In genomic region chr5:250396-250795, GRCh38 we compare ENCODE assay signal across 11 cellular contexts. TPM values are rescaled to one million over a fixed set of nuclear protein-coding genes. Genes with fewer than 3 reads are reported as not detected.
DNase-seq lines count a peak whose midpoint lies in the region; ATAC-seq and TF ChIP-seq lines count a peak whose summit lies in the region.
"Not testable (repeated sequence)": the region's sequence is repeated elsewhere in the genome, so short reads cannot be mapped to it uniquely, and the experiment has no call there.
"Had no signal": no experiment of that assay in that cellular context is flagged by ENCODE, and none has a peak within 500 bp of the region (broad histone marks: within the 10 kb centered on the region; RNA-seq: fewer than 3 reads in every experiment).

No MANE protein-coding gene starts in this region.

- peaks cover 10% of the 10 kb centered on the region for H3K36me3 ChIP-seq in CD4-positive, alpha-beta memory T cell (ENCODE audit: insufficient read depth, low read length)
- H3K36me3 ChIP-seq in RWPE2 (ENCODE audit: low read depth) (peaks cover 45% of the 10 kb centered on the region), heart right ventricle (peaks cover 0 to 98% (median 60%) of the 10 kb centered on the region in 9 donors)

- peaks cover 9 to 26% (median 19%) of the 10 kb centered on the region in 4 donors for H3K4me1 Mint-ChIP-seq in CD4-positive, alpha-beta memory T cell
- not testable (repeated sequence) for H3K4me1 Mint-ChIP-seq in activated CD8-positive, alpha-beta T cell treated with anti-CD3 and anti-CD28 coated beads, Interleukin-2, amount 10 ng/mL, durations not matched to agents 7 days and 5 days (ENCODE audit: low read depth)
- H3K4me1 Mint-ChIP-seq in natural killer cell = peaks cover 5 to 13% of the 10 kb centered on the region in 2 donors

- peak overlapping the region in 4 of 7 donors; percentile 3 to 53 (median 18) for H3K27ac Mint-ChIP-seq in CD4-positive, alpha-beta memory T cell
- peak overlapping the region; percentile 37 for H3K27ac Mint-ChIP-seq in activated CD8-positive, alpha-beta T cell treated with anti-CD3 and anti-CD28 coated beads, Interleukin-2, amount 10 ng/mL, durations not matched to agents 7 days and 5 days
- peak overlapping the region in 1 of 2 donors; percentile 25 for H3K27ac Mint-ChIP-seq in natural killer cell

- H3K9me3 ChIP-seq in CD4-positive, alpha-beta memory T cell (ENCODE audit: control insufficient read depth in 1 of 2, low read length in 2 of 2); RWPE2 (ENCODE audit: severe bottlenecking); heart right ventricle: not testable (repeated sequence)

- peak; percentile 24; the same call in 2 of the 3 replicates for ATAC-seq in RWPE2 (ENCODE audit: low read depth)
- not testable (repeated sequence) for ATAC-seq in activated CD8-positive, alpha-beta T cell treated with anti-CD3 and anti-CD28 coated beads, Interleukin-2, amount 10 ng/mL, durations not matched to agents 7 days and 5 days
- ATAC-seq in heart right ventricle = peak in 6 of 8 donors; percentile 33 to 87 (median 66)
- ATAC-seq in left colon = peak; percentile 9
- peak; percentile 86 to 95 (median 93) for ATAC-seq in natural killer cell

- not testable (repeated sequence) for TF ChIP-seq CTCF in RWPE2 (IDR thresholded peaks at IDR 0.05; ENCODE audit: poor library complexity, severe bottlenecking); heart right ventricle (IDR thresholded peaks at IDR 0.05); natural killer cell (IDR thresholded peaks at IDR 0.05)

- 60 to 79% methylated on average over 3 to 9 of the region's 9 CpGs for WGBS in heart right ventricle, 2 donors

- not testable (repeated sequence) for H3K9me3 Mint-ChIP-seq in CD4-positive, alpha-beta memory T cell; activated CD8-positive, alpha-beta T cell treated with anti-CD3 and anti-CD28 coated beads, Interleukin-2, amount 10 ng/mL, durations not matched to agents 7 days and 5 days (ENCODE audit: insufficient read depth); natural killer cell

- peaks cover 61 to 65% of the 10 kb centered on the region in 2 donors for H3K36me3 Mint-ChIP-seq in CD4-positive, alpha-beta memory T cell
- peaks cover 71% of the 10 kb centered on the region for H3K36me3 Mint-ChIP-seq in activated CD8-positive, alpha-beta T cell treated with anti-CD3 and anti-CD28 coated beads, Interleukin-2, amount 10 ng/mL, durations not matched to agents 7 days and 5 days (ENCODE audit: low read depth)
- peaks cover 13% of the 10 kb centered on the region for H3K36me3 Mint-ChIP-seq in natural killer cell

- peaks cover 12% of the 10 kb centered on the region for H3K4me1 ChIP-seq in CD4-positive, alpha-beta memory T cell (ENCODE audit: insufficient read depth, low read length)
- H3K4me1 ChIP-seq in RWPE2 (ENCODE audit: insufficient read depth, poor library complexity, severe bottlenecking); heart right ventricle: not testable (repeated sequence)

- H3K27me3 Mint-ChIP-seq in CD4-positive, alpha-beta memory T cell; activated CD8-positive, alpha-beta T cell treated with anti-CD3 and anti-CD28 coated beads, Interleukin-2, amount 10 ng/mL, durations not matched to agents 7 days and 5 days (ENCODE audit: low read depth); natural killer cell (ENCODE audit: low read depth in 2 of 2): not testable (repeated sequence)

- intact Hi-C loops in CD4-positive, alpha-beta memory T cell (cut with micrococcal nuclease) = loop anchor here (5.0 kb wide), 1 partner anchor 33 kb away; the partner anchor contains the start of genes CCDC127 and SDHA
- intact Hi-C loops in heart right ventricle (cut with DNase I); left colon (cut with DNase I, micrococcal nuclease); natural killer cell (cut with micrococcal nuclease): not testable (repeated sequence)

- H3K4me3 ChIP-seq in CD4-positive, alpha-beta memory T cell (ENCODE audit: low read length in 2 of 2); RWPE2 (ENCODE audit: severe bottlenecking); heart right ventricle: not testable (repeated sequence)

- POLR2A ChIA-PET in CD4-positive, alpha-beta memory T cell (lab: Charles Lee; ENCODE audit: partially characterized antibody) = interaction anchor here (0.8 kb wide), 1 partner anchor 32 kb away, joined by 3 read pairs; the partner anchor contains the start of genes CCDC127 and SDHA
- POLR2A ChIA-PET in activated CD8-positive, alpha-beta T cell treated with anti-CD3 and anti-CD28 coated beads, Interleukin-2, amount 10 ng/mL, durations not matched to agents 7 days and 5 days (lab: Charles Lee) = not testable (repeated sequence)

- not testable (repeated sequence) for DNase-seq in CD4-positive, alpha-beta memory T cell; RWPE2 (ENCODE audit: low spot score); activated CD8-positive, alpha-beta T cell treated with anti-CD3 and anti-CD28 coated beads, Interleukin-2, amount 10 ng/mL, durations not matched to agents 7 days and 5 days; epithelial cell of prostate (ENCODE audit: low read depth, low spot score); heart right ventricle; left colon; natural killer cell

- CTCF ChIA-PET in CD4-positive, alpha-beta memory T cell (lab: Charles Lee; ENCODE audit: partially characterized antibody); activated CD8-positive, alpha-beta T cell treated with anti-CD3 and anti-CD28 coated beads, Interleukin-2, amount 10 ng/mL, durations not matched to agents 7 days and 5 days (lab: Charles Lee): not testable (repeated sequence)

- H3K27me3 ChIP-seq in CD4-positive, alpha-beta memory T cell (ENCODE audit: insufficient read depth, low read length); RWPE2 (ENCODE audit: insufficient read depth, poor library complexity, severe bottlenecking); heart right ventricle: not testable (repeated sequence)

- not testable (repeated sequence) for H3K27ac ChIP-seq in CD4-positive, alpha-beta memory T cell (ENCODE audit: low read depth, low read length)
- H3K27ac ChIP-seq in RWPE2 (ENCODE audit: poor library complexity, severe bottlenecking) (peak overlapping the region; percentile 97), epithelial cell of prostate (peak overlapping the region; percentile 90), heart right ventricle (peak overlapping the region in 1 of 10 donors; percentile 16)

- H3K4me3 Mint-ChIP-seq in CD4-positive, alpha-beta memory T cell; activated CD8-positive, alpha-beta T cell treated with anti-CD3 and anti-CD28 coated beads, Interleukin-2, amount 10 ng/mL, durations not matched to agents 7 days and 5 days; natural killer cell: not testable (repeated sequence)

RNA-seq across cellular contexts. Expression of gene PDCD6, which starts 21.1 kb away (rescaled TPM):
- 10 to 100 TPM; 86.5 to 95.8 TPM for total RNA-seq in CD4-positive, alpha-beta memory T cell
- 100 to 1,000 TPM; 204 to 227 TPM for polyA plus RNA-seq in CD4-positive, alpha-beta memory T cell
- total RNA-seq in activated CD8-positive, alpha-beta T cell treated with anti-CD3 and anti-CD28 coated beads, Interleukin-2, amount 10 ng/mL, durations not matched to agents 7 days and 5 days = 100 to 1,000 TPM in 1 of 2 experiments, 10 to 100 TPM in 1; 96.1 to 101 TPM
- total RNA-seq in heart right ventricle = 10 to 100 TPM; 27.6 to 42.9 (median 35.6) TPM
- polyA plus RNA-seq in heart right ventricle = 10 to 100 TPM; 51.2 to 85.9 TPM
- total RNA-seq in left colon = 100 to 1,000 TPM in 1 of 2 donors, 10 to 100 TPM in 1; 95.2 to 118 TPM
- 10 to 100 TPM; 49.6 to 65.6 (median 57.7) TPM for total RNA-seq in natural killer cell

RNA-seq across cellular contexts. Expression of gene SDHA, which starts 32.3 kb away (rescaled TPM):
- total RNA-seq in CD4-positive, alpha-beta memory T cell = 100 to 1,000 TPM; 131 to 136 TPM
- polyA plus RNA-seq in CD4-positive, alpha-beta memory T cell = 100 to 1,000 TPM; 214 to 240 TPM
- total RNA-seq in activated CD8-positive, alpha-beta T cell treated with anti-CD3 and anti-CD28 coated beads, Interleukin-2, amount 10 ng/mL, durations not matched to agents 7 days and 5 days = 100 to 1,000 TPM; 145 to 152 TPM
- total RNA-seq in heart right ventricle = 100 to 1,000 TPM; 557 to 897 (median 823) TPM
- 100 to 1,000 TPM; 317 to 636 TPM for polyA plus RNA-seq in heart right ventricle
- 100 to 1,000 TPM; 331 to 370 TPM for total RNA-seq in left colon
- total RNA-seq in natural killer cell = 100 to 1,000 TPM; 173 to 183 (median 173) TPM

RNA-seq across cellular contexts. Expression of gene CCDC127, which starts 32.4 kb away (rescaled TPM):
- total RNA-seq in CD4-positive, alpha-beta memory T cell = 1 to 10 TPM; 6.7 to 7.7 TPM
- polyA plus RNA-seq in CD4-positive, alpha-beta memory T cell = 1 to 10 TPM; 2.9 to 5.1 TPM
- 1 to 10 TPM; 5.3 to 6.8 TPM for total RNA-seq in activated CD8-positive, alpha-beta T cell treated with anti-CD3 and anti-CD28 coated beads, Interleukin-2, amount 10 ng/mL, durations not matched to agents 7 days and 5 days
- total RNA-seq in heart right ventricle = 10 to 100 TPM in 1 of 10 donors, 1 to 10 TPM in 9; 5.0 to 10.4 (median 7.7) TPM
- 1 to 10 TPM; 3.8 to 4.3 TPM for polyA plus RNA-seq in heart right ventricle
- 1 to 10 TPM; 3.7 to 3.8 TPM for total RNA-seq in left colon
- total RNA-seq in natural killer cell = 1 to 10 TPM; 4.4 to 6.2 (median 5.4) TPM

RNA-seq across cellular contexts. Expression of gene LRRC14B, which starts 59.1 kb away (rescaled TPM):
- total RNA-seq in CD4-positive, alpha-beta memory T cell = not detected
- under 1 TPM in 1 of 2 donors, not detected in 1; 0.15 TPM for polyA plus RNA-seq in CD4-positive, alpha-beta memory T cell
- not detected for total RNA-seq in activated CD8-positive, alpha-beta T cell treated with anti-CD3 and anti-CD28 coated beads, Interleukin-2, amount 10 ng/mL, durations not matched to agents 7 days and 5 days
- total RNA-seq in heart right ventricle (10 to 100 TPM; 27.4 to 96.6 (median 58.3) TPM), left colon (not detected), natural killer cell (not detected)
- polyA plus RNA-seq in heart right ventricle = 10 to 100 TPM in 1 of 2 donors, 1 to 10 TPM in 1; 2.6 to 16.0 TPM
- total RNA-seq: A172; CD8-positive, alpha-beta T cell; GM23338; H7 had no signal
- polyA plus RNA-seq: GM23338 had no signal
